22 cellular contexts compared by ENCODE assay signal in the genomic region with DNA sequence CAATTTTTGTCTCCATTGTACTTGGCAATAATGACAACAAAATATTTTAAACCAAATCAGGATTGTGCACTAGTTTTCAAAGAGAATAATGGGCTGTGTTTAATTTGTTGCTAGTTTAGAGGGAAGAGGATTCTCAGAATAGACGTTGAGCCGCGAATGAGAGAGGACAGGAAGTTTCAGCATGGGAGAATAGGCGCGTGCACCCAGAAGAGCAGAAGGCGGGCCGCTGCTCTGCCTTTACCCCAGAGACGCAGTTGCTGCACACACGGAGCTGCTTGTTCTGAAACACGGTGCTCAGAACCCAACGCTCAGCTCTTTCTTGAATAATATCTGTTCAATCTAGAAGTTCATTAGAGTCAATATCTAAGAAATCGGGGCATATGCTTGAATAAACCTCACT.
A peak's percentile ranks its signal among the peaks of the same experiment; 100 is the strongest.
DNase-seq lines count a peak whose midpoint lies in the region; TF ChIP-seq lines count a peak whose summit lies in the region.
"Had no signal": no experiment of that assay in that cellular context is flagged by ENCODE, and none has a peak within 500 bp of the region (broad histone marks: within the 10 kb centered on the region; RNA-seq: fewer than 3 reads in every experiment).

No MANE protein-coding gene starts in this region.

- POLR2A ChIA-PET in PC-9 (lab: Charles Lee; ENCODE audit: unreplicated experiment), result no interaction called here

- H3K27me3 Mint-ChIP-seq in glutamatergic neuron (ENCODE audit: unreplicated experiment), result no peaks in the 10 kb centered on the region

- DNase-seq in BE2C (peak; percentile 36), SHP77 treated with DMSO at 0.1 percent for 48 hours (lab: John Stamatoyannopoulos, UW) (peak; percentile 22), glutamatergic neuron (no peak), NCI-H510A (lab: John Stamatoyannopoulos, UW) (no peak), transverse colon (no peak), PC-9 (no peak)
- DNase-seq: AML-193; Calu3; CD8-positive, alpha-beta memory T cell; HCEC 1CT; MV-4-11; NCI-H187; NCI-H2081 treated with DMSO at 0.1 percent for 48 hours; NCI-H526 treated with DMSO at 0.1 percent for 48 hours; Peyer's patch; SW 1271 had no signal

- no peaks in the 10 kb centered on the region for H4K20me1 ChIP-seq in BLaER1 treated with 17β-estradiol and CSF1 and Interleukin-3, amounts not matched to agents 10 nM and 100 nM
- no peaks in the 10 kb centered on the region; the same call in 1 of the 2 replicates for H4K20me1 ChIP-seq in PC-9 (ENCODE audit: insufficient read depth)

- H3K4me1 Mint-ChIP-seq in glutamatergic neuron (ENCODE audit: low read depth, unreplicated experiment), result peaks cover 21% of the 10 kb centered on the region
- H3K4me1 Mint-ChIP-seq: CD14-positive monocyte; CD8-positive, alpha-beta memory T cell had no signal

- WGBS in transverse colon (ENCODE audit: low coverage in 1 of 2), 2 donors, result 72 to 78% methylated on average over 8 to 12 of the region's 12 CpGs

- TF ChIP-seq POLR2A in transverse colon (IDR thresholded peaks at IDR 0.05), result no peak

- H3K27me3 ChIP-seq in BE2C, result no peaks in the 10 kb centered on the region
- H3K27me3 ChIP-seq in BLaER1 treated with 17β-estradiol and CSF1 and Interleukin-3, amounts not matched to agents 10 nM and 100 nM, result peaks cover 0 to 7% (median 0%) of the 10 kb centered on the region in 11 experiments; a peak in 1 of 22 replicates
- no peaks in the 10 kb centered on the region for H3K27me3 ChIP-seq in transverse colon
- H3K27me3 ChIP-seq in PC-9 (ENCODE audit: insufficient read depth, low read depth), result peaks cover 77% of the 10 kb centered on the region
- H3K27me3 ChIP-seq: Peyer's patch had no signal

- H3K79me2 ChIP-seq in PC-9 (ENCODE audit: low read depth), result no peaks in the 10 kb centered on the region

- H3K36me3 ChIP-seq in BE2C (peaks cover 4% of the 10 kb centered on the region; the same call in 1 of the 2 replicates), transverse colon (no peaks in the 10 kb centered on the region), PC-9 (ENCODE audit: low read depth) (no peaks in the 10 kb centered on the region)
- H3K36me3 ChIP-seq in BLaER1 treated with 17β-estradiol and CSF1 and Interleukin-3, amounts not matched to agents 10 nM and 100 nM, result no peaks in the 10 kb centered on the region
- H3K36me3 ChIP-seq: Peyer's patch had no signal

- H3K4me3 Mint-ChIP-seq in glutamatergic neuron (ENCODE audit: unreplicated experiment), result no peak overlapping the region
- H3K4me3 Mint-ChIP-seq: CD14-positive monocyte; CD8-positive, alpha-beta memory T cell; T-helper 1 cell treated with Interleukin-12 subunit alpha and Interleukin-12 subunit beta and Interleukin-4 antibody, amounts not matched to agents 30 μg/mL and 1 μg/mL, for 36 hours had no signal

- H3K9me2 ChIP-seq in PC-9 (ENCODE audit: insufficient read depth), result no peaks in the 10 kb centered on the region
- H3K9me2 ChIP-seq: SK-N-SH had no signal

- no peak for TF ChIP-seq EP300 in transverse colon (IDR thresholded peaks at IDR 0.05; ENCODE audit: low read depth)

- H3K9me3 ChIP-seq in BE2C, result no peaks in the 10 kb centered on the region
- H3K9me3 ChIP-seq in BLaER1 treated with 17β-estradiol and CSF1 and Interleukin-3, amounts not matched to agents 10 nM and 100 nM (replicated peaks in 1 of 11), result no peaks in the 10 kb centered on the region
- no peaks in the 10 kb centered on the region for H3K9me3 ChIP-seq in transverse colon
- no peaks in the 10 kb centered on the region for H3K9me3 ChIP-seq in PC-9 (ENCODE audit: insufficient read depth, low read depth)
- H3K9me3 ChIP-seq: A549, SK-N-SH had no signal

- intact Hi-C loops in transverse colon (cut with DNase I; ENCODE audit: low total_unique reads), result no loop called here
- intact Hi-C loops in PC-9 (cut with micrococcal nuclease; ENCODE audit: unreplicated experiment), result no loop called here

- no TSS peak for BruUV-seq in PC-9 (replicated peaks; lab: Mats Ljungman, UMichigan)

- H3K4me3 ChIP-seq in BE2C (ENCODE audit: low read depth, low read length) (peak overlapping the region; percentile 21), transverse colon (no peak overlapping the region), PC-9 (no peak overlapping the region)
- no peak overlapping the region for H3K4me3 ChIP-seq in BLaER1 treated with 17β-estradiol and CSF1 and Interleukin-3, amounts not matched to agents 10 nM and 100 nM
- H3K4me3 ChIP-seq: A549, K562, Peyer's patch had no signal

- CTCF ChIA-PET in PC-9 (lab: Charles Lee), result no interaction called here

- no peaks in the 10 kb centered on the region for H3K9me3 Mint-ChIP-seq in glutamatergic neuron (ENCODE audit: unreplicated experiment)
- H3K9me3 Mint-ChIP-seq: CD14-positive monocyte; T-helper 1 cell treated with Interleukin-12 subunit alpha and Interleukin-12 subunit beta and Interleukin-4 antibody, amounts not matched to agents 30 μg/mL and 1 μg/mL, for 36 hours had no signal

- no peak overlapping the region for H3K27ac ChIP-seq in BLaER1 treated with 17β-estradiol and CSF1 and Interleukin-3, amounts not matched to agents 10 nM and 100 nM
- H3K27ac ChIP-seq in transverse colon, result no peak overlapping the region
- H3K27ac ChIP-seq in PC-9, result no peak overlapping the region
- H3K27ac ChIP-seq: A549, Peyer's patch had no signal

- peak overlapping the region; percentile 7 to 70 (median 57); a peak in 20 of 22 replicates for H3K4me2 ChIP-seq in BLaER1 treated with 17β-estradiol and CSF1 and Interleukin-3, amounts not matched to agents 10 nM and 100 nM
- H3K4me2 ChIP-seq in PC-9, result no peak overlapping the region
- H3K4me2 ChIP-seq: A549, SK-N-SH had no signal

- no peak overlapping the region for H3K9ac ChIP-seq in BLaER1 treated with 17β-estradiol and CSF1 and Interleukin-3, amounts not matched to agents 10 nM and 100 nM
- H3K9ac ChIP-seq: SK-N-SH had no signal

- peak overlapping the region; percentile 8 for H3K27ac Mint-ChIP-seq in glutamatergic neuron (ENCODE audit: unreplicated experiment)
- H3K27ac Mint-ChIP-seq: CD14-positive monocyte; CD8-positive, alpha-beta memory T cell; T-helper 1 cell treated with Interleukin-12 subunit alpha and Interleukin-12 subunit beta and Interleukin-4 antibody, amounts not matched to agents 30 μg/mL and 1 μg/mL, for 36 hours had no signal

- H2AFZ ChIP-seq in PC-9, result no peak overlapping the region

- in situ Hi-C loops in transverse colon (cut with MboI; ENCODE audit: low pct_ligation_motif_present in 1 of 4, low pct_unique_long_range_greater_than_20kb in 1 of 4, low sequenced_read_pairs in 3 of 4), result no loop called here

- TF ChIP-seq CTCF in BE2C (IDR thresholded peaks at IDR 0.05; ENCODE audit: low read depth, low read length) (no peak), glutamatergic neuron (IDR thresholded peaks at IDR 0.05; ENCODE audit: partially characterized antibody, unreplicated experiment) (no peak), transverse colon (IDR thresholded peaks at IDR 0.05) (no peak), PC-9 (conservative IDR thresholded peaks at IDR 0.05) (no peak)

- H3K4me1 ChIP-seq in BE2C, result peaks cover 43% of the 10 kb centered on the region
- peaks cover 0 to 46% (median 37%) of the 10 kb centered on the region in 10 experiments; a peak in 15 of 20 replicates for H3K4me1 ChIP-seq in BLaER1 treated with 17β-estradiol and CSF1 and Interleukin-3, amounts not matched to agents 10 nM and 100 nM
- peaks cover 0 to 5% (median 0%) of the 10 kb centered on the region in 4 donors for H3K4me1 ChIP-seq in transverse colon
- no peaks in the 10 kb centered on the region for H3K4me1 ChIP-seq in PC-9 (replicated peaks; ENCODE audit: insufficient read depth)
- H3K4me1 ChIP-seq: A549, Peyer's patch had no signal

- H3K36me3 Mint-ChIP-seq in glutamatergic neuron (ENCODE audit: unreplicated experiment), result peaks cover 4% of the 10 kb centered on the region
- H3K36me3 Mint-ChIP-seq: CD14-positive monocyte; CD8-positive, alpha-beta memory T cell had no signal

- no peaks in the 10 kb centered on the region for H3F3A ChIP-seq in PC-9 (ENCODE audit: insufficient read depth, low read depth)

Comparison
In these comparisons a context has a peak if more than half of its experiments do, and no peak if none do; other contexts are left out.
1. DNase-seq: peak in BE2C (single experiment) and SHP77 treated with DMSO at 0.1 percent for 48 hours (single experiment); none in glutamatergic neuron (single experiment), NCI-H510A (single experiment), transverse colon (single experiment) and PC-9 (0 of 2).